ENCODE assay signal across 32 cellular contexts in genomic region chr16:73853968-73854367, GRCh38.
"Had no signal": no experiment of that assay in that cellular context is flagged by ENCODE, and none has a peak within 500 bp of the region (broad histone marks: within the 10 kb centered on the region; RNA-seq: fewer than 3 reads in every experiment).

No MANE protein-coding gene starts in this region.

- H3K27ac ChIP-seq: adrenal gland, ascending aorta, body of pancreas, brain microvascular endothelial cell, breast epithelium, cardiac muscle cell had no signal

- DNase-seq: activated effector memory CD4-positive, alpha-beta T cell treated with anti-CD3 and anti-CD28 coated beads, Interleukin-2, amount 50 U/mL, for 16 hours; activated effector memory CD4-positive, alpha-beta T cell treated with Interleukin-2 at 50 U/mL for 16 hours; activated gamma-delta T cell; activated gamma-delta T cell treated with Interleukin-2 at 50 U/mL for 16 hours; activated naive CD4-positive, alpha-beta T cell; activated naive CD4-positive, alpha-beta T cell treated with anti-CD3 and anti-CD28 coated beads for 36 hours; activated naive CD4-positive, alpha-beta T cell treated with anti-CD3 and anti-CD28 coated beads, Interleukin-2, amount 10 ng/mL, durations not matched to agents 7 days and 5 days; activated naive CD4-positive, alpha-beta T cell treated with anti-CD3 and anti-CD28 coated beads, Interleukin-2, amount 50 U/mL, for 16 hours; activated naive CD4-positive, alpha-beta T cell treated with Interleukin-2 at 50 U/mL for 16 hours; activated naive CD8-positive, alpha-beta T cell treated with anti-CD3 and anti-CD28 coated beads for 36 hours; activated naive CD8-positive, alpha-beta T cell treated with anti-CD3 and anti-CD28 coated beads, Interleukin-2, amount 10 ng/mL, durations not matched to agents 7 days and 5 days; activated naive CD8-positive, alpha-beta T cell treated with anti-CD3 and anti-CD28 coated beads, Interleukin-2, amount 50 U/mL, for 24 hours; activated T-cell treated with anti-CD3 and anti-CD28 coated beads for 4 hours; activated T-cell treated with anti-CD3 and anti-CD28 coated beads, Interleukin-2, amount 50 U/mL, for 1 hour; activated T-cell treated with anti-CD3 and anti-CD28 coated beads, Interleukin-2, amount 50 U/mL, for 24 hours; activated T-cell treated with anti-CD3 and anti-CD28 coated beads, Interleukin-2, amount 50 U/mL, for 4 hours; activated T-cell treated with anti-CD3 and anti-CD28 coated beads, Interleukin-2, amount 50 U/mL, for 48 hours; activated T-cell treated with anti-CD3 and anti-CD28 coated beads, Interleukin-2, amount 50 U/mL, for 72 hours; adrenal gland; amniotic stem cell; amygdala; anterior cingulate cortex; body of pancreas; brain microvascular endothelial cell; caudate nucleus; central memory CD4-positive, alpha-beta T cell; cerebellar nuclear complex had no signal

- ATAC-seq: activated naive CD4-positive, alpha-beta T cell treated with anti-CD3 and anti-CD28 coated beads, Interleukin-2, amount 50 U/mL, for 72 hours; activated naive CD8-positive, alpha-beta T cell treated with anti-CD3 and anti-CD28 coated beads, Interleukin-2, amount 50 U/mL, for 24 hours; activated T-cell treated with anti-CD3 and anti-CD28 coated beads, Interleukin-2, amount 50 U/mL, for 4 hours; activated T-cell treated with anti-CD3 and anti-CD28 coated beads, Interleukin-2, amount 50 U/mL, for 72 hours; activated T-helper 17 cell treated with anti-CD3 and anti-CD28 coated beads, Interleukin-2, amount 50 U/mL, for 72 hours; body of pancreas had no signal

- H3K9me3 ChIP-seq: adrenal gland, ascending aorta, body of pancreas had no signal

- H3K4me1 ChIP-seq: adrenal gland, ascending aorta, body of pancreas, breast epithelium had no signal

- H3K27me3 ChIP-seq: adrenal gland, ascending aorta, body of pancreas, brain microvascular endothelial cell, breast epithelium, cardiac muscle cell had no signal

- H3K4me3 ChIP-seq: adrenal gland, ascending aorta, body of pancreas, breast epithelium, cardiac muscle cell had no signal

- H3K36me3 ChIP-seq: adrenal gland, ascending aorta, brain microvascular endothelial cell, breast epithelium, cardiac muscle cell had no signal
